25 cellular contexts compared by ENCODE assay signal in the genomic region with DNA sequence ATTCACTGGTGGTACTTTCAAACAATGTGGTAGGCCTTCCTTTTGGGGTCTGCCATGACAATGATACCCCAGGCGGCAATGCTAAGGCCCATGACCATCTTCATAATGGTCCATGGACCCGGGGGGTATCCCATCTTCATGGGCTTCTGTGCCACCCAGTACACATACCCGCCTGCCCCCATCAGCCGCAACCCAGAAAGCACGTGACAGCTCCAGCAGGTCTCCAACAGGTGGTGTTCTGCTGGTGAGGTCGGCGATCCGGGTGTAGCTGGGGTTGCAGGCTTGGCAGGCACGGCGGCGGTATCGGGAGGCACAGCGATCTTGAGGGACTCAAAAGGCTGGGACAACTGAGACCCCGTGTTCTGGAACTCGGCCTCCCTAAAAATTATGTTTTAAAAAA.
DNase-seq lines count a peak whose midpoint lies in the region; ATAC-seq, FAIRE-seq and TF ChIP-seq lines count a peak whose summit lies in the region.
"Had no signal": no experiment of that assay in that cellular context is flagged by ENCODE, and none has a peak within 500 bp of the region (broad histone marks: within the 10 kb centered on the region; RNA-seq: fewer than 3 reads in every experiment).

No MANE protein-coding gene starts in this region.

- no peak overlapping the region for H3K27ac Mint-ChIP-seq in osteocyte (ENCODE audit: unreplicated experiment)
- no peak overlapping the region for H3K27ac Mint-ChIP-seq in CD4-positive, alpha-beta T cell
- H3K27ac Mint-ChIP-seq: activated naive CD4-positive, alpha-beta T cell treated with anti-CD3 and anti-CD28 coated beads, Interleukin-2, amount 10 ng/mL, durations not matched to agents 7 days and 5 days; CD14-positive monocyte had no signal

- H3K4me3 Mint-ChIP-seq in osteocyte (ENCODE audit: unreplicated experiment), result no peak overlapping the region
- no peak overlapping the region for H3K4me3 Mint-ChIP-seq in CD4-positive, alpha-beta T cell
- H3K4me3 Mint-ChIP-seq: activated naive CD4-positive, alpha-beta T cell treated with anti-CD3 and anti-CD28 coated beads, Interleukin-2, amount 10 ng/mL, durations not matched to agents 7 days and 5 days; CD14-positive monocyte; IgD-negative memory B cell had no signal

- TF ChIP-seq CTCF in right atrium auricular region (IDR thresholded peaks at IDR 0.05) (no peak), coronary artery (IDR thresholded peaks at IDR 0.05) (no peak), osteocyte (IDR thresholded peaks at IDR 0.05) (no peak)
- TF ChIP-seq CTCF in CD4-positive, alpha-beta T cell (IDR thresholded peaks at IDR 0.05), result no peak

- peaks cover 19% of the 10 kb centered on the region for H3K9me3 Mint-ChIP-seq in osteocyte (ENCODE audit: unreplicated experiment)
- peaks cover 10% of the 10 kb centered on the region for H3K9me3 Mint-ChIP-seq in CD4-positive, alpha-beta T cell

- H3K36me3 ChIP-seq in right atrium auricular region (no peaks in the 10 kb centered on the region), small intestine (ENCODE audit: control insufficient read depth in 2 of 2, insufficient read depth in 2 of 2, low read length in 2 of 2) (no peaks in the 10 kb centered on the region)
- H3K36me3 ChIP-seq: cardiac muscle cell, neutrophil had no signal

- H3K4me1 Mint-ChIP-seq in osteocyte (ENCODE audit: unreplicated experiment), result no peaks in the 10 kb centered on the region
- no peaks in the 10 kb centered on the region for H3K4me1 Mint-ChIP-seq in CD4-positive, alpha-beta T cell (ENCODE audit: low read depth)
- H3K4me1 Mint-ChIP-seq: activated naive CD4-positive, alpha-beta T cell treated with anti-CD3 and anti-CD28 coated beads, Interleukin-2, amount 10 ng/mL, durations not matched to agents 7 days and 5 days; CD14-positive monocyte; IgD-negative memory B cell had no signal

- H3K4me3 ChIP-seq in right atrium auricular region, result no peak overlapping the region
- no peak overlapping the region for H3K4me3 ChIP-seq in coronary artery
- no peak overlapping the region for H3K4me3 ChIP-seq in small intestine (ENCODE audit: low read depth in 1 of 2, low read length in 2 of 2)
- H3K4me3 ChIP-seq: cardiac muscle cell had no signal

- WGBS in small intestine, 3 donors, result 88 to 92% (median 91%) methylated on average over 15 of the region's 15 CpGs

- CTCF ChIA-PET in CD4-positive, alpha-beta T cell (lab: Charles Lee), result no interaction called here

- H3K27me3 ChIP-seq in right atrium auricular region, result no peaks in the 10 kb centered on the region
- H3K27me3 ChIP-seq in small intestine (ENCODE audit: control insufficient read depth in 2 of 2, insufficient read depth in 2 of 2, low read length in 2 of 2), result no peaks in the 10 kb centered on the region
- H3K27me3 ChIP-seq in CD4-positive, alpha-beta T cell (ENCODE audit: control insufficient read depth, insufficient read depth, low read length), result no peaks in the 10 kb centered on the region
- H3K27me3 ChIP-seq: cardiac muscle cell, neutrophil had no signal

- H3K27me3 Mint-ChIP-seq in osteocyte (ENCODE audit: unreplicated experiment), result no peaks in the 10 kb centered on the region
- no peaks in the 10 kb centered on the region for H3K27me3 Mint-ChIP-seq in CD4-positive, alpha-beta T cell
- H3K27me3 Mint-ChIP-seq: activated naive CD4-positive, alpha-beta T cell treated with anti-CD3 and anti-CD28 coated beads, Interleukin-2, amount 10 ng/mL, durations not matched to agents 7 days and 5 days; IgD-negative memory B cell had no signal

- intact Hi-C loops in cardiac septum (cut with DNase I), result no loop called here
- intact Hi-C loops in CD4-positive, alpha-beta T cell (cut with DNase I, micrococcal nuclease), result no loop called here

- no peaks in the 10 kb centered on the region for H3K36me3 Mint-ChIP-seq in osteocyte (ENCODE audit: unreplicated experiment)
- H3K36me3 Mint-ChIP-seq in CD4-positive, alpha-beta T cell (ENCODE audit: low read depth), result peaks cover 2% of the 10 kb centered on the region
- H3K36me3 Mint-ChIP-seq: activated naive CD4-positive, alpha-beta T cell treated with anti-CD3 and anti-CD28 coated beads, Interleukin-2, amount 10 ng/mL, durations not matched to agents 7 days and 5 days; CD14-positive monocyte; IgD-negative memory B cell had no signal

- no peak for ATAC-seq in CD4-positive, alpha-beta T cell (ENCODE audit: poor library complexity)
- ATAC-seq: stimulated activated naive CD8-positive, alpha-beta T cell treated with anti-CD3 and anti-CD28 coated beads, Interleukin-15, Interleukin-2, amounts not matched to agents 100 U/mL and 50 U/mL, for 24 hours had no signal

- H3K27ac ChIP-seq in right atrium auricular region (no peak overlapping the region), coronary artery (no peak overlapping the region), small intestine (ENCODE audit: low read depth in 1 of 2, low read length in 1 of 2) (no peak overlapping the region)
- no peak overlapping the region for H3K27ac ChIP-seq in CD4-positive, alpha-beta T cell (ENCODE audit: low read depth, low read length)
- H3K27ac ChIP-seq: cardiac muscle cell, neutrophil had no signal

- DNase-seq in right atrium auricular region (ENCODE audit: low spot score), result peak; percentile 54
- DNase-seq in cardiac septum (ENCODE audit: low spot score), result no peak
- peak; percentile 64 for DNase-seq in coronary artery (ENCODE audit: low spot score)
- DNase-seq in osteocyte (ENCODE audit: extremely low spot score, unreplicated experiment), result peak; percentile 80
- peak; percentile 37 for DNase-seq in ureter (ENCODE audit: low spot score)
- DNase-seq in small intestine, result no peak
- no peak for DNase-seq in pons (ENCODE audit: low spot score)
- no peak for DNase-seq in CD4-positive, alpha-beta T cell
- DNase-seq: activated CD4-positive, alpha-beta T cell treated with anti-CD3 and anti-CD28 coated beads, Interleukin-2, amount 50 U/mL, for 4 hours; activated naive CD4-positive, alpha-beta T cell treated with anti-CD3 and anti-CD28 coated beads, Interleukin-2, amount 10 ng/mL, durations not matched to agents 7 days and 5 days; activated T-cell treated with anti-CD3 and anti-CD28 coated beads, Interleukin-2, amount 50 U/mL, for 1 hour; amniotic stem cell; dermis blood vessel endothelial cell; HCEC 1CT; mesendoderm; NCI-H1105 treated with DMSO at 0.1 percent for 48 hours; NCI-H2029 treated with DMSO at 0.1 percent for 48 hours; NCI-H446; retina; stimulated activated CD4-positive, alpha-beta T cell treated with anti-CD3 and anti-CD28 coated beads, Interleukin-15, amount 100 ng/mL, for 24 hours; stimulated activated naive CD8-positive, alpha-beta T cell treated with anti-CD3 and anti-CD28 coated beads, Interleukin-15, Interleukin-2, amounts not matched to agents 100 U/mL and 50 U/mL, for 24 hours had no signal

- FAIRE-seq in small intestine (lab: Jason Lieb, UNC), result no peak

- peaks cover 0 to 24% of the 10 kb centered on the region in 2 donors for H3K9me3 ChIP-seq in right atrium auricular region
- H3K9me3 ChIP-seq in small intestine (ENCODE audit: control insufficient read depth, low read depth), result peaks cover 9% of the 10 kb centered on the region
- H3K9me3 ChIP-seq in CD4-positive, alpha-beta T cell (ENCODE audit: control insufficient read depth, low read length), result peaks cover 20% of the 10 kb centered on the region

- H3K4me1 ChIP-seq in right atrium auricular region (no peaks in the 10 kb centered on the region), small intestine (ENCODE audit: control insufficient read depth in 2 of 2, insufficient read depth in 1 of 2, low read depth in 1 of 2, low read length in 1 of 2) (no peaks in the 10 kb centered on the region)

- POLR2A ChIA-PET in CD4-positive, alpha-beta T cell (lab: Charles Lee), result no interaction called here

Comparison
In these comparisons a context has a peak if more than half of its experiments do, and no peak if none do; other contexts are left out.
1. DNase-seq: peak in right atrium auricular region (single experiment), coronary artery (single experiment), osteocyte (single experiment) and ureter (single experiment); none in cardiac septum (single experiment), small intestine (single experiment), pons (single experiment) and CD4-positive, alpha-beta T cell (0 of 10).